In genomic region chr21:42672699-42673458, GRCh38 we compare ENCODE assay signal across 12 cellular contexts. TPM values are rescaled to one million over a fixed set of nuclear protein-coding genes. Genes with fewer than 3 reads are reported as not detected.
DNase-seq lines count a peak whose midpoint lies in the region; ATAC-seq and TF ChIP-seq lines count a peak whose summit lies in the region.
"Had no signal": no experiment of that assay in that cellular context is flagged by ENCODE, and none has a peak within 500 bp of the region (broad histone marks: within the 10 kb centered on the region; RNA-seq: fewer than 3 reads in every experiment).

No MANE protein-coding gene starts in this region.

- WGBS in lung, 2 donors = 75 to 87% methylated on average over 24 of the region's 24 CpGs

- peak; percentile 70 for DNase-seq in LHCN-M2 (ENCODE audit: low read depth)
- peak; percentile 9 to 86 for DNase-seq in cardiac fibroblast (ENCODE audit: low read depth in 2 of 2)
- peak; percentile 65 for DNase-seq in lung (ENCODE audit: low spot score)
- no peak for DNase-seq in OCI-M2 (lab: John Stamatoyannopoulos, UW; ENCODE audit: unreplicated experiment)
- no peak for DNase-seq in COR-L47 (lab: John Stamatoyannopoulos, UW)
- DNase-seq in activated CD4-positive, alpha-beta T cell treated with anti-CD3 and anti-CD28 coated beads, Interleukin-2, amount 50 U/mL, for 4 hours = no peak
- DNase-seq: activated B cell treated with CpG ODN at 0.5 μM for 24 hours; BE2C; effector CD4-positive, alpha-beta T cell had no signal

- no peaks in the 10 kb centered on the region for H3K4me1 ChIP-seq in lung (ENCODE audit: control insufficient read depth in 2 of 2, insufficient read depth in 2 of 2, low read length in 2 of 2)

- no peak for TF ChIP-seq CTCF in C4-2B (conservative IDR thresholded peaks at IDR 0.05)
- no peak for TF ChIP-seq CTCF in cardiac fibroblast (IDR thresholded peaks at IDR 0.05; ENCODE audit: low read depth, low read length)
- TF ChIP-seq CTCF in lung (IDR thresholded peaks at IDR 0.05; ENCODE audit: control extremely low read depth, extremely low read depth) = no peak

- H3K27ac ChIP-seq in C4-2B (peak overlapping the region; percentile 98), lung (ENCODE audit: low read depth in 1 of 2, low read length in 1 of 2) (no peak overlapping the region)
- H3K27ac ChIP-seq: right atrium auricular region had no signal

- H3K36me3 ChIP-seq in lung (ENCODE audit: control insufficient read depth in 2 of 2, insufficient read depth in 2 of 2, low read length in 2 of 2) = no peaks in the 10 kb centered on the region
- H3K36me3 ChIP-seq: BE2C, right atrium auricular region had no signal

- ATAC-seq in lung (ENCODE audit: insufficient read depth, low FRiP score) (peak; percentile 64), GM21576 (IDR thresholded peaks at IDR 0.05; ENCODE audit: unreplicated experiment) (no peak)

- H3K4me3 ChIP-seq in cardiac fibroblast (replicated peaks in 1 of 2; ENCODE audit: low read depth in 2 of 2, low read length in 2 of 2) (no peak overlapping the region), lung (no peak overlapping the region)
- H3K4me3 ChIP-seq: right atrium auricular region had no signal

- no peaks in the 10 kb centered on the region for H3K9me3 ChIP-seq in lung (ENCODE audit: control insufficient read depth in 2 of 2, insufficient read depth in 1 of 2, low read length in 1 of 2)
- H3K9me3 ChIP-seq: BE2C, right atrium auricular region had no signal

- H3K27me3 ChIP-seq in lung (ENCODE audit: control insufficient read depth, insufficient read depth) = no peaks in the 10 kb centered on the region
- H3K27me3 ChIP-seq: BE2C, right atrium auricular region had no signal

RNA-seq across cellular contexts. Expression of gene PDE9A, which starts 19.5 kb away (rescaled TPM):
- not detected in 2 replicates for total RNA-seq in LHCN-M2 (2014; rRNA removed)
- polyA plus RNA-seq in LHCN-M2 (2012) = 0.17 TPM
- 10 to 100 TPM in 1 of 2 donors, 1 to 10 TPM in 1; 7.2 to 17.0 TPM for total RNA-seq in lung
- polyA plus RNA-seq in lung = 1 to 10 TPM; 5.3 to 6.6 TPM

Comparison
In these comparisons a context has a peak if more than half of its experiments do, and no peak if none do; other contexts are left out.
1. DNase-seq: peak in LHCN-M2 (single experiment), cardiac fibroblast (2 of 2) and lung (single experiment); none in OCI-M2 (single experiment), COR-L47 (single experiment) and activated CD4-positive, alpha-beta T cell treated with anti-CD3 and anti-CD28 coated beads, Interleukin-2, amount 50 U/mL, for 4 hours (0 of 2).